Comparison of ENCODE assay signal across 5 cellular contexts in the genomic region with DNA sequence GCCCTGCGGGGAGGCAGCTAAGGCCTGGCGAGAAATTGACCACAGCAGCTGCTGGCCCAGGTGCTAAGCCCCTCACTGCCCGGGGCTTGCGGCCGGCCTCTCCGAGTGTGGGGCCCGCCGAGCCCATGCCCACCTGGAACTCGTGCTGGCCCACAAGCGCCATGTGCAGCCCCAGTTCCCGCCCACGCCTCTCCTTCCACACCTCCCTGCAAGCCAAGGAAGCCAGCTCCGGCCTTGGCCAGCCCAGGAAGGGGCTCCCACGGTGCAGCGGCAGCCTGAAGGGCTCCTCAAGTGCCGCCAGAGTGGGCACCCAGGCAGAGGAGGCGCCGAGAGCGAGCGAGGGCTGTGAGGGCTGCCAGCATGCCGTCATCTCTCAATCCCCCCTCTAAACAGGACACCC.
"Had no signal": no experiment of that assay in that cellular context is flagged by ENCODE, and none has a peak within 500 bp of the region (broad histone marks: within the 10 kb centered on the region; RNA-seq: fewer than 3 reads in every experiment).

No MANE protein-coding gene starts in this region.

- FAIRE-seq: HTR-8/SVneo, K562 had no signal

- H3K4me3 ChIP-seq: K562 had no signal

- DNase-seq: IMR-90, KG1 had no signal

- H3K27ac ChIP-seq: HL-60 had no signal

- ATAC-seq: K562 had no signal
